22 cellular contexts compared by ENCODE assay signal in the genomic region with DNA sequence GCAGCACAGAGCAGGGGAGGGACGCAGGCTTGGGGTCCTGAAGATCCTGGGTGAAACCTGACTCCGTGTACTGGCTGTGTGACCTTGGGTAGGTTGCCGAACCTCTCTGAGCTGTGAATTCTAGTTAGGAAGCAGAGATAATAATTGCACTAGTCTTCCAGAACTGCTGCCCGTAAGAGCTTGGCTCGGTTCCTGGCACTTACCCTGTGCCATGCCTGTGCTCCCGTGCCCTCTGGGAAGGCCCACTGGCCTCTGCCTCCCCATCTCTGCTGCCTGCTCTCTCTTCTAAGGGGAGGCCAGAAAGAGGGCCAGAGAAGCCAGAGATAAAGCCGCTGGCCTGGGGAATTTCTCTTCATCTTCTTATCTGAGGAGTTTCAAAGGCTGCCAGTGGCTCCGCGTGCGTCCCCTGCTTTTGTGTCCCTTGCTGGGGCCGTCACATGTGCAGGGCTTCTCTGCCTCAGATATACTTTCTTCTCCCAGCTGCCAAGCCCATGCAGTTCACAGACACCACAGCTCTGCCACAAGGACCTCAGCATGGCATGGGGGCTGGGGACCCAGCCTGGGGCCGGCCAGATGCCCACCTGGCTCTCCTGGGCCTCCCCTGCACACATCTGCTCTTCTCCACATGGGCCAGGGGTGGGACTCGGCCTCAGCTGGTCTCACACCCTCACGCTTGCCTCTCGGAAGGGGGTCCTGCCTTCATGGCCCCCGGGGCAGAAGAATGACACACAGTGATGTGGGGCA.
"Had no signal": no experiment of that assay in that cellular context is flagged by ENCODE, and none has a peak within 500 bp of the region (broad histone marks: within the 10 kb centered on the region; RNA-seq: fewer than 3 reads in every experiment).

No MANE protein-coding gene starts in this region.

- H3K4me1 ChIP-seq: ascending aorta, parathyroid adenoma had no signal

- H3K36me3 ChIP-seq: ascending aorta had no signal

- H3K4me3 ChIP-seq: ascending aorta had no signal

- H3K79me2 ChIP-seq: parathyroid adenoma had no signal

- H2AFZ ChIP-seq: parathyroid adenoma had no signal

- ATAC-seq: esophagus mucosa; stimulated activated naive CD8-positive, alpha-beta T cell treated with anti-CD3 and anti-CD28 coated beads, Interleukin-15, Interleukin-2, amounts not matched to agents 100 U/mL and 50 U/mL, for 24 hours had no signal

- H3K27ac ChIP-seq: ascending aorta, parathyroid adenoma had no signal

- DNase-seq: activated CD4-positive, alpha-beta memory T cell treated with anti-CD3 and anti-CD28 coated beads for 36 hours; activated CD4-positive, alpha-beta T cell treated with anti-CD3 and anti-CD28 coated beads, Interleukin-2, amount 10 ng/mL, durations not matched to agents 24 days and 14 days; activated CD4-positive, CD25-positive, alpha-beta regulatory T cell treated with anti-CD3 and anti-CD28 coated beads, Interleukin-2, amount 50 U/mL, for 72 hours; activated CD8-positive, alpha-beta memory T cell treated with anti-CD3 and anti-CD28 coated beads, Interleukin-2, amount 50 U/mL, for 4 hours; activated effector memory CD4-positive, alpha-beta T cell treated with anti-CD3 and anti-CD28 coated beads, Interleukin-2, amount 50 U/mL, for 16 hours; activated naive CD4-positive, alpha-beta T cell treated with anti-CD3 and anti-CD28 coated beads for 36 hours; activated naive CD8-positive, alpha-beta T cell treated with anti-CD3 and anti-CD28 coated beads, Interleukin-2, amount 10 ng/mL, durations not matched to agents 7 days and 5 days; activated T-cell treated with anti-CD3 and anti-CD28 coated beads, Interleukin-2, amount 50 U/mL, for 1 hour; caudate nucleus; endodermal cell; foreskin fibroblast; mammary epithelial cell; naive B cell; nephron progenitor cell; right cardiac atrium; stimulated activated CD4-positive, alpha-beta T cell treated with anti-CD3 and anti-CD28 coated beads, Interleukin-2, amount 100 ng/mL, for 48 hours; stimulated activated naive CD8-positive, alpha-beta T cell treated with anti-CD3 and anti-CD28 coated beads, Interleukin-15, Interleukin-2, amounts not matched to agents 100 U/mL and 50 U/mL, for 24 hours; SW 1271; T1000 had no signal

- H3K9me3 ChIP-seq: ascending aorta had no signal

- H3K27me3 ChIP-seq: ascending aorta had no signal

- H3K9ac ChIP-seq: parathyroid adenoma had no signal
